In genomic region chr2:30362468-30363081, GRCh38 we compare ENCODE assay signal across 11 cellular contexts.
DNase-seq lines count a peak whose midpoint lies in the region; ATAC-seq and TF ChIP-seq lines count a peak whose summit lies in the region.
"Had no signal": no experiment of that assay in that cellular context is flagged by ENCODE, and none has a peak within 500 bp of the region (broad histone marks: within the 10 kb centered on the region; RNA-seq: fewer than 3 reads in every experiment).

No MANE protein-coding gene starts in this region.

- H4K20me1 ChIP-seq in BLaER1 (no peaks in the 10 kb centered on the region), osteoblast (ENCODE audit: insufficient read depth, low read length) (no peaks in the 10 kb centered on the region)

- peak overlapping the region; percentile 52 for H2AFZ ChIP-seq in osteoblast (ENCODE audit: low read length)

- peaks cover 32% of the 10 kb centered on the region for H3K4me1 ChIP-seq in BLaER1
- peaks cover 32% of the 10 kb centered on the region for H3K4me1 ChIP-seq in osteoblast (ENCODE audit: insufficient read depth, low read length)

- no peaks in the 10 kb centered on the region; the same call in 1 of the 2 replicates for H3K27me3 ChIP-seq in BLaER1
- no peaks in the 10 kb centered on the region for H3K27me3 ChIP-seq in osteoblast (ENCODE audit: insufficient read depth, low read length)

- TF ChIP-seq CTCF in osteoblast (IDR thresholded peaks at IDR 0.05; ENCODE audit: extremely low read depth, low read depth, low read length), result no peak
- no peak for TF ChIP-seq CTCF in GM10266 (IDR thresholded peaks at IDR 0.05; ENCODE audit: control insufficient read depth, insufficient read depth, low read depth, missing control alignments)

- DNase-seq in dedifferentiated amniotic fluid mesenchymal stem cell (ENCODE audit: extremely low spot score), result peak; percentile 68
- DNase-seq in osteoblast (ENCODE audit: insufficient read length, low spot score, missing footprints), result peak; percentile 91
- no peak for DNase-seq in NCI-H510A treated with DMSO at 0.1 percent for 48 hours (lab: John Stamatoyannopoulos, UW)
- DNase-seq in GM10266 (ENCODE audit: extremely low spot score), result no peak
- DNase-seq in stimulated activated CD4-positive, alpha-beta T cell treated with anti-CD3 and anti-CD28 coated beads, Interleukin-2, amount 100 ng/mL, for 48 hours, result no peak
- DNase-seq: mucosa of descending colon, NCI-H187 treated with DMSO at 0.1 percent for 48 hours, SHP77 had no signal

- no peak for ATAC-seq in HG03045 (IDR thresholded peaks at IDR 0.05; ENCODE audit: unreplicated experiment)
- ATAC-seq: mucosa of descending colon had no signal

- H3K36me3 ChIP-seq in BLaER1 (no peaks in the 10 kb centered on the region), osteoblast (ENCODE audit: insufficient read depth, low read length) (no peaks in the 10 kb centered on the region)

- TF ChIP-seq EP300 in Ishikawa (IDR thresholded peaks at IDR 0.05; ENCODE audit: borderline replicate concordance), result peak; percentile 59; the same call in 1 of the 2 replicates

- H3K9me3 ChIP-seq in BLaER1 (no peaks in the 10 kb centered on the region), osteoblast (ENCODE audit: low read depth, low read length) (no peaks in the 10 kb centered on the region)
- H3K9me3 ChIP-seq: mucosa of descending colon had no signal

- TF ChIP-seq RAD21 in Ishikawa (IDR thresholded peaks at IDR 0.05; ENCODE audit: low read depth), result no peak

- H3K4me3 ChIP-seq in BLaER1 (no peak overlapping the region), osteoblast (ENCODE audit: insufficient read depth, low read length) (no peak overlapping the region)
- H3K4me3 ChIP-seq: mucosa of descending colon had no signal

- no peaks in the 10 kb centered on the region for H3K79me2 ChIP-seq in osteoblast (ENCODE audit: insufficient read depth, low read length)

- H3K9ac ChIP-seq in BLaER1, result no peak overlapping the region

- H3K27ac ChIP-seq in BLaER1 (no peak overlapping the region; the same call in 1 of the 2 replicates), osteoblast (ENCODE audit: low read depth, low read length) (peak overlapping the region; percentile 9)

- peak overlapping the region; percentile 55 for H3K4me2 ChIP-seq in BLaER1
- H3K4me2 ChIP-seq in osteoblast (ENCODE audit: insufficient read depth, low read length), result peak overlapping the region; percentile 16

TF ChIP-seq in Ishikawa, 13 proteins besides CTCF, POLR2A, EP300 and RAD21:
- TF ChIP-seq EGR1 (IDR thresholded peaks at IDR 0.05), result no peak
- TF ChIP-seq USF1 (IDR thresholded peaks at IDR 0.05), result peak; percentile 52
- TF ChIP-seq REST (IDR thresholded peaks at IDR 0.05; ENCODE audit: low read depth), result no peak
- TF ChIP-seq YY1 (IDR thresholded peaks at IDR 0.05; ENCODE audit: low read depth), result 0 out of 2 replicates have a peak, but pooled peaks have one; percentile 46
- TF ChIP-seq FOXM1 (IDR thresholded peaks at IDR 0.05; ENCODE audit: borderline replicate concordance, low read depth), result 0 out of 2 replicates have a peak, but pooled peaks have one; percentile 22
- TF ChIP-seq TCF12 (IDR thresholded peaks at IDR 0.05; ENCODE audit: low read depth), result 0 out of 2 replicates have a peak, but pooled peaks have one; percentile 23
- 0 out of 2 replicates have a peak, but pooled peaks have one; percentile 17 for TF ChIP-seq MAX (IDR thresholded peaks at IDR 0.05)
- TF ChIP-seq CEBPB (IDR thresholded peaks at IDR 0.05), result no peak
- no peak for TF ChIP-seq CREB1 (IDR thresholded peaks at IDR 0.05; ENCODE audit: low read depth)

Comparison
In these comparisons a context has a peak if more than half of its experiments do, and no peak if none do; other contexts are left out.
1. DNase-seq: peak in dedifferentiated amniotic fluid mesenchymal stem cell (single experiment) and osteoblast (single experiment); none in NCI-H510A treated with DMSO at 0.1 percent for 48 hours (single experiment), GM10266 (single experiment) and stimulated activated CD4-positive, alpha-beta T cell treated with anti-CD3 and anti-CD28 coated beads, Interleukin-2, amount 100 ng/mL, for 48 hours (0 of 2).